In genomic region chr17:52790359-52790955, GRCh38 we compare ENCODE assay signal across 1 cellular context.
TF ChIP-seq lines count a peak whose summit lies in the region.

No MANE protein-coding gene starts in this region.

TF ChIP-seq in endothelial cell of umbilical vein, 7 proteins besides CTCF, POLR2A, EP300 and RAD21 (continued from another document):
- TF ChIP-seq MAX (IDR thresholded peaks at IDR 0.05; ENCODE audit: insufficient read depth, insufficient read length) = no peak
